ENCODE assay signal across 17 cellular contexts in genomic region chr6:166578536-166579233, GRCh38. TPM values are rescaled to one million over a fixed set of nuclear protein-coding genes. Genes with fewer than 3 reads are reported as not detected.
A peak's percentile ranks its signal among the peaks of the same experiment; 100 is the strongest.
DNase-seq lines count a peak whose midpoint lies in the region; ATAC-seq lines count a peak whose summit lies in the region.
"Had no signal": no experiment of that assay in that cellular context is flagged by ENCODE, and none has a peak within 500 bp of the region (broad histone marks: within the 10 kb centered on the region; RNA-seq: fewer than 3 reads in every experiment).

No MANE protein-coding gene starts in this region.

- H3K4ac ChIP-seq in neuronal stem cell (ENCODE audit: low read length) = no peak overlapping the region

- H3K79me1 ChIP-seq in neuronal stem cell (ENCODE audit: low read depth, low read length) = peaks cover 6% of the 10 kb centered on the region

- H2AFZ ChIP-seq in neuronal stem cell (ENCODE audit: low read length) = no peak overlapping the region

- H3K36me3 Mint-ChIP-seq in activated CD8-positive, alpha-beta memory T cell treated with anti-CD3 and anti-CD28 coated beads, Interleukin-2, amount 10 ng/mL, durations not matched to agents 7 days and 5 days = peaks cover 1% of the 10 kb centered on the region
- H3K36me3 Mint-ChIP-seq in activated T-helper 2 cell treated with anti-CD3 and anti-CD28 coated beads, Interferon-gamma antibody, Interleukin-2, Interleukin-4, amounts not matched to agents 10 μg/mL and 5 μg/mL and 100 μg/mL, durations not matched to agents 14 hours and 24 hours and 36 hours (ENCODE audit: low read depth) = no peaks in the 10 kb centered on the region

- no peak for ATAC-seq in activated CD8-positive, alpha-beta memory T cell treated with anti-CD3 and anti-CD28 coated beads, Interleukin-2, amount 10 ng/mL, durations not matched to agents 7 days and 5 days
- ATAC-seq in HG02759 (IDR thresholded peaks at IDR 0.05; ENCODE audit: unreplicated experiment) (no peak), HG03159 (IDR thresholded peaks at IDR 0.05; ENCODE audit: unreplicated experiment) (no peak)
- ATAC-seq: A549 had no signal

- no peak overlapping the region for H3K23ac ChIP-seq in neuronal stem cell (ENCODE audit: low read depth, low read length, poor library complexity)

- H3K4me1 ChIP-seq in neuronal stem cell (ENCODE audit: control insufficient read depth in 2 of 2, insufficient read depth in 1 of 2, low read depth in 1 of 2, low read length in 2 of 2) = peaks cover 0 to 8% of the 10 kb centered on the region in 2 donors
- H3K4me1 ChIP-seq: A549, Caco-2 had no signal

- H3K27me3 Mint-ChIP-seq in activated CD8-positive, alpha-beta memory T cell treated with anti-CD3 and anti-CD28 coated beads, Interleukin-2, amount 10 ng/mL, durations not matched to agents 7 days and 5 days = no peaks in the 10 kb centered on the region
- H3K27me3 Mint-ChIP-seq in activated T-helper 2 cell treated with anti-CD3 and anti-CD28 coated beads, Interferon-gamma antibody, Interleukin-2, Interleukin-4, amounts not matched to agents 10 μg/mL and 5 μg/mL and 100 μg/mL, durations not matched to agents 14 hours and 24 hours and 36 hours (ENCODE audit: low read depth) = no peaks in the 10 kb centered on the region
- H3K27me3 Mint-ChIP-seq: CD4-positive, alpha-beta T cell; IgD-negative memory B cell had no signal

- no peak overlapping the region for H3K4me3 ChIP-seq in neuronal stem cell (ENCODE audit: low read length in 2 of 2)
- H3K4me3 ChIP-seq: A549, HAP-1 had no signal

- H3K9ac ChIP-seq in neuronal stem cell (ENCODE audit: low read depth, low read length, poor library complexity) = no peak overlapping the region

- H3K9me3 Mint-ChIP-seq in activated CD8-positive, alpha-beta memory T cell treated with anti-CD3 and anti-CD28 coated beads, Interleukin-2, amount 10 ng/mL, durations not matched to agents 7 days and 5 days (ENCODE audit: low read depth) = peaks cover 4% of the 10 kb centered on the region
- peaks cover 5% of the 10 kb centered on the region for H3K9me3 Mint-ChIP-seq in activated T-helper 2 cell treated with anti-CD3 and anti-CD28 coated beads, Interferon-gamma antibody, Interleukin-2, Interleukin-4, amounts not matched to agents 10 μg/mL and 5 μg/mL and 100 μg/mL, durations not matched to agents 14 hours and 24 hours and 36 hours

- peaks cover 1 to 32% of the 10 kb centered on the region in 2 donors for H3K9me3 ChIP-seq in neuronal stem cell (replicated peaks in 1 of 2; ENCODE audit: control insufficient read depth in 2 of 2, insufficient read depth in 1 of 2, low read depth in 1 of 2, low read length in 2 of 2)
- H3K9me3 ChIP-seq: A549, Caco-2, HAP-1 had no signal

- no peak overlapping the region for H3K14ac ChIP-seq in neuronal stem cell (ENCODE audit: low read length)

- WGBS in neuronal stem cell (ENCODE audit: extremely low coverage in 2 of 2, insufficient read length in 2 of 2, insufficient replicate concordance in 1 of 2), 2 donors = no CpG with 5 or more reads among the region's 15 CpGs

- H3K18ac ChIP-seq in neuronal stem cell (ENCODE audit: low read length) = peak overlapping the region; percentile 44

- no peak overlapping the region for H3K4me2 ChIP-seq in neuronal stem cell (ENCODE audit: insufficient read depth, low read length, poor library complexity, severe bottlenecking)
- H3K4me2 ChIP-seq: A549 had no signal

- no peak overlapping the region for H3K27ac Mint-ChIP-seq in activated CD8-positive, alpha-beta memory T cell treated with anti-CD3 and anti-CD28 coated beads, Interleukin-2, amount 10 ng/mL, durations not matched to agents 7 days and 5 days
- no peak overlapping the region for H3K27ac Mint-ChIP-seq in activated T-helper 2 cell treated with anti-CD3 and anti-CD28 coated beads, Interferon-gamma antibody, Interleukin-2, Interleukin-4, amounts not matched to agents 10 μg/mL and 5 μg/mL and 100 μg/mL, durations not matched to agents 14 hours and 24 hours and 36 hours
- H3K27ac Mint-ChIP-seq: CD4-positive, alpha-beta T cell; IgD-negative memory B cell had no signal

- no peak overlapping the region for H2AK5ac ChIP-seq in neuronal stem cell (ENCODE audit: low read depth, low read length)

- no peak overlapping the region for H2BK12ac ChIP-seq in neuronal stem cell (ENCODE audit: low read length)

- peaks cover 0 to 2% of the 10 kb centered on the region in 2 donors for H3K36me3 ChIP-seq in neuronal stem cell (replicated peaks in 1 of 2; ENCODE audit: control insufficient read depth in 2 of 2, insufficient read depth in 2 of 2, low read length in 2 of 2)
- H3K36me3 ChIP-seq: HAP-1 had no signal

- no peak overlapping the region for H4K91ac ChIP-seq in neuronal stem cell (ENCODE audit: low read depth, low read length, poor library complexity)

- peak; percentile 29 for DNase-seq in activated CD8-positive, alpha-beta memory T cell treated with anti-CD3 and anti-CD28 coated beads, Interleukin-2, amount 10 ng/mL, durations not matched to agents 7 days and 5 days
- no peak for DNase-seq in activated CD8-positive, alpha-beta memory T cell treated with anti-CD3 and anti-CD28 coated beads, Interleukin-2, amount 50 U/mL, for 4 hours
- DNase-seq in cerebellar nuclear complex (lab: John Stamatoyannopoulos, UW) (peak; percentile 49 to 59), neuronal stem cell (ENCODE audit: low spot score) (no peak), SIG-M5 (lab: John Stamatoyannopoulos, UW) (no peak)
- DNase-seq in activated T-helper 2 cell treated with anti-CD3 and anti-CD28 coated beads, Interferon-gamma antibody, Interleukin-2, Interleukin-4, amounts not matched to agents 10 μg/mL and 5 μg/mL and 100 μg/mL, durations not matched to agents 14 hours and 24 hours and 36 hours (ENCODE audit: low spot score) = no peak
- DNase-seq: AML-193; Caco-2; CD4-positive, alpha-beta T cell; GF-D8 had no signal

- H3K27ac ChIP-seq in neuronal stem cell (replicated peaks; ENCODE audit: low read length) = no peak overlapping the region
- H3K27ac ChIP-seq: 22Rv1, A549, C4-2B had no signal

- H3K27me3 ChIP-seq in neuronal stem cell (ENCODE audit: control insufficient read depth in 3 of 3, insufficient read depth in 3 of 3, low read depth in 1 of 3, low read length in 3 of 3) = no peaks in the 10 kb centered on the region

- H2BK5ac ChIP-seq in neuronal stem cell (ENCODE audit: low read length) = no peak overlapping the region

- CTCF ChIA-PET in activated CD8-positive, alpha-beta memory T cell treated with anti-CD3 and anti-CD28 coated beads, Interleukin-2, amount 10 ng/mL, durations not matched to agents 7 days and 5 days (lab: Charles Lee) = no interaction called here

- H2BK120ac ChIP-seq in neuronal stem cell (ENCODE audit: low read depth, low read length) = no peak overlapping the region

- intact Hi-C loops in activated T-helper 2 cell treated with anti-CD3 and anti-CD28 coated beads, Interferon-gamma antibody, Interleukin-2, Interleukin-4, amounts not matched to agents 10 μg/mL and 5 μg/mL and 100 μg/mL, durations not matched to agents 14 hours and 24 hours and 36 hours (cut with micrococcal nuclease) = no loop called here

- H4K8ac ChIP-seq in neuronal stem cell (ENCODE audit: low read depth, low read length) = no peak overlapping the region

- H3K4me1 Mint-ChIP-seq in activated CD8-positive, alpha-beta memory T cell treated with anti-CD3 and anti-CD28 coated beads, Interleukin-2, amount 10 ng/mL, durations not matched to agents 7 days and 5 days = no peaks in the 10 kb centered on the region
- no peaks in the 10 kb centered on the region for H3K4me1 Mint-ChIP-seq in activated T-helper 2 cell treated with anti-CD3 and anti-CD28 coated beads, Interferon-gamma antibody, Interleukin-2, Interleukin-4, amounts not matched to agents 10 μg/mL and 5 μg/mL and 100 μg/mL, durations not matched to agents 14 hours and 24 hours and 36 hours (ENCODE audit: low read depth)
- H3K4me1 Mint-ChIP-seq: IgD-negative memory B cell had no signal

- H2BK15ac ChIP-seq in neuronal stem cell (ENCODE audit: low read length) = no peak overlapping the region

- H3K4me3 Mint-ChIP-seq in activated CD8-positive, alpha-beta memory T cell treated with anti-CD3 and anti-CD28 coated beads, Interleukin-2, amount 10 ng/mL, durations not matched to agents 7 days and 5 days = no peak overlapping the region
- no peak overlapping the region for H3K4me3 Mint-ChIP-seq in activated T-helper 2 cell treated with anti-CD3 and anti-CD28 coated beads, Interferon-gamma antibody, Interleukin-2, Interleukin-4, amounts not matched to agents 10 μg/mL and 5 μg/mL and 100 μg/mL, durations not matched to agents 14 hours and 24 hours and 36 hours (ENCODE audit: low read depth)
- H3K4me3 Mint-ChIP-seq: CD4-positive, alpha-beta T cell; IgD-negative memory B cell had no signal

RNA-seq across cellular contexts. Expression of gene RAMACL, which starts 7.8 kb away (rescaled TPM):
- under 1 TPM; 0.14 to 0.29 TPM for total RNA-seq in activated CD8-positive, alpha-beta memory T cell treated with anti-CD3 and anti-CD28 coated beads, Interleukin-2, amount 10 ng/mL, durations not matched to agents 7 days and 5 days
- polyA plus RNA-seq in neuronal stem cell (2013, experiment 1 of 2) = 0.14 TPM
- 0.10 TPM for polyA plus RNA-seq in neuronal stem cell (2013, experiment 2 of 2)
- 0.32 TPM in 1 of 2 replicates, not detected in the other for total RNA-seq in activated T-helper 2 cell treated with anti-CD3 and anti-CD28 coated beads, Interferon-gamma antibody, Interleukin-2, Interleukin-4, amounts not matched to agents 10 μg/mL and 5 μg/mL and 100 μg/mL, durations not matched to agents 14 hours and 24 hours and 36 hours

RNA-seq across cellular contexts. Expression of gene RPS6KA2, which starts 48.4 kb away (rescaled TPM):
- total RNA-seq in activated CD8-positive, alpha-beta memory T cell treated with anti-CD3 and anti-CD28 coated beads, Interleukin-2, amount 10 ng/mL, durations not matched to agents 7 days and 5 days = 1 to 10 TPM; 4.5 to 5.4 TPM
- polyA plus RNA-seq in neuronal stem cell (2013, experiment 1 of 2) = 12.6 TPM
- 13.2 TPM for polyA plus RNA-seq in neuronal stem cell (2013, experiment 2 of 2)
- total RNA-seq in activated T-helper 2 cell treated with anti-CD3 and anti-CD28 coated beads, Interferon-gamma antibody, Interleukin-2, Interleukin-4, amounts not matched to agents 10 μg/mL and 5 μg/mL and 100 μg/mL, durations not matched to agents 14 hours and 24 hours and 36 hours = 2.1 and 2.2 TPM in 2 replicates

Comparison
In these comparisons a context has a peak if more than half of its experiments do, and no peak if none do; other contexts are left out.
1. DNase-seq: peak in activated CD8-positive, alpha-beta memory T cell treated with anti-CD3 and anti-CD28 coated beads, Interleukin-2, amount 10 ng/mL, durations not matched to agents 7 days and 5 days (single experiment) and cerebellar nuclear complex (2 of 2); none in activated CD8-positive, alpha-beta memory T cell treated with anti-CD3 and anti-CD28 coated beads, Interleukin-2, amount 50 U/mL, for 4 hours (single experiment), neuronal stem cell (single experiment), activated T-helper 2 cell treated with anti-CD3 and anti-CD28 coated beads, Interferon-gamma antibody, Interleukin-2, Interleukin-4, amounts not matched to agents 10 μg/mL and 5 μg/mL and 100 μg/mL, durations not matched to agents 14 hours and 24 hours and 36 hours (single experiment) and SIG-M5 (single experiment).